Comparison of ENCODE assay signal across 10 cellular contexts in genomic region chr7:27128776-27129728, GRCh38. TPM values are rescaled to one million over a fixed set of nuclear protein-coding genes. Genes with fewer than 3 reads are reported as not detected.
DNase-seq lines count a peak whose midpoint lies in the region; ATAC-seq, FAIRE-seq and TF ChIP-seq lines count a peak whose summit lies in the region.
"Had no signal": no experiment of that assay in that cellular context is flagged by ENCODE, and none has a peak within 500 bp of the region (broad histone marks: within the 10 kb centered on the region; RNA-seq: fewer than 3 reads in every experiment).

No MANE protein-coding gene starts in this region.

- no peaks in the 10 kb centered on the region for H3K79me2 ChIP-seq in HepG2 (ENCODE audit: insufficient read depth, low read length)

- H3K79me1 ChIP-seq in IMR-90 (ENCODE audit: low read depth in 1 of 2, low read length in 2 of 2): peaks cover 29 to 50% of the 10 kb centered on the region in 2 experiments

- peaks cover 62% of the 10 kb centered on the region for H3K4me1 Mint-ChIP-seq in brain
- H3K4me1 Mint-ChIP-seq in stimulated activated memory B cell treated with anti-CD40 and anti-IgM and Interleukin-4, amounts not matched to agents 10 μg/mL and 1 μg/mL and 100 μg/mL, for 72 hours: no peaks in the 10 kb centered on the region

- no peak overlapping the region for H2BK5ac ChIP-seq in IMR-90 (ENCODE audit: low read depth, low read length, poor library complexity, severe bottlenecking)

- intact Hi-C loops in IMR-90 (cut with micrococcal nuclease) (loop anchor here (2.0 kb wide), 1 partner anchor 32 kb away; no protein-coding TSS in a partner anchor), HepG2 (cut with micrococcal nuclease; ENCODE audit: unreplicated experiment) (no loop called here)

- H2BK15ac ChIP-seq in IMR-90 (ENCODE audit: low read depth, low read length): peak overlapping the region; percentile 33; the same call in 2 of the 3 replicates

- CTCF ChIA-PET in IMR-90 (lab: Yijun Ruan, JAX) (interaction anchor here (1.0 kb wide), 1 partner anchor 18 kb away, joined by 4 read pairs; no protein-coding TSS in a partner anchor), HepG2 (lab: Yijun Ruan, JAX; ENCODE audit: low intra/inter-chr PET ratio, low total read pairs) (interaction anchor here (1.3 kb wide), 1 partner anchor 442 kb away, joined by 3 read pairs; no protein-coding TSS in a partner anchor)

- H3K4me3 Mint-ChIP-seq in brain: peak overlapping the region; percentile 58 to 71 (median 63)
- peak overlapping the region; percentile 45 for H3K4me3 Mint-ChIP-seq in stimulated activated memory B cell treated with anti-CD40 and anti-IgM and Interleukin-4, amounts not matched to agents 10 μg/mL and 1 μg/mL and 100 μg/mL, for 72 hours

- H3K27me3 Mint-ChIP-seq in brain: peaks cover 97% of the 10 kb centered on the region
- peaks cover 73% of the 10 kb centered on the region for H3K27me3 Mint-ChIP-seq in stimulated activated memory B cell treated with anti-CD40 and anti-IgM and Interleukin-4, amounts not matched to agents 10 μg/mL and 1 μg/mL and 100 μg/mL, for 72 hours

- peak overlapping the region in 2 of 5 experiments; percentile 50 to 90 for H3K27ac Mint-ChIP-seq in brain
- H3K27ac Mint-ChIP-seq in stimulated activated memory B cell treated with anti-CD40 and anti-IgM and Interleukin-4, amounts not matched to agents 10 μg/mL and 1 μg/mL and 100 μg/mL, for 72 hours: no peak overlapping the region

- no peaks in the 10 kb centered on the region for H3K27me3 ChIP-seq in IMR-90 (ENCODE audit: control insufficient read depth, insufficient read depth, low read length)
- H3K27me3 ChIP-seq in HepG2 (ENCODE audit: control insufficient read depth in 1 of 2, insufficient read depth in 2 of 2, low read length in 2 of 2): no peaks in the 10 kb centered on the region
- peaks cover 98% of the 10 kb centered on the region for H3K27me3 ChIP-seq in BE2C

- no peak overlapping the region; the same call in 1 of the 2 replicates for H2AK5ac ChIP-seq in IMR-90 (ENCODE audit: low read depth, low read length)

- H3K9ac ChIP-seq in IMR-90 (ENCODE audit: low read depth, low read length): peak overlapping the region; percentile 37
- H3K9ac ChIP-seq in HepG2 (ENCODE audit: insufficient read depth, low read depth, low read length): peak overlapping the region; percentile 81

- DNase-seq in IMR-90: no peak
- no peak for DNase-seq in HepG2 (ENCODE audit: low spot score)
- DNase-seq in BE2C: no peak
- DNase-seq in NCI-H1436 (lab: John Stamatoyannopoulos, UW): no peak
- DNase-seq: activated gamma-delta T cell; effector CD8-positive, alpha-beta T cell had no signal

- H2AFZ ChIP-seq in IMR-90 (replicated peaks; ENCODE audit: low read length, poor library complexity) (peak overlapping the region; percentile 24), HepG2 (ENCODE audit: low read length) (no peak overlapping the region)

- H3K4ac ChIP-seq in IMR-90 (ENCODE audit: low read depth, low read length): peak overlapping the region; percentile 49

- peak overlapping the region; percentile 94 for H3K23ac ChIP-seq in IMR-90 (ENCODE audit: low read depth, low read length)

- TF ChIP-seq RAD21 in IMR-90 (IDR thresholded peaks at IDR 0.05; ENCODE audit: low read length) (no peak), HepG2 (CRISPR knock-in tag; IDR thresholded peaks at IDR 0.05) (no peak)

- H4K91ac ChIP-seq in IMR-90 (ENCODE audit: insufficient read depth, low read depth, low read length): peak overlapping the region; percentile 48

- TF ChIP-seq CTCF in IMR-90 (conservative IDR thresholded peaks at IDR 0.05; ENCODE audit: low read depth, low read length) (no peak), brain (conservative IDR thresholded peaks at IDR 0.05) (no peak), HepG2 (CRISPR knock-in tag; IDR thresholded peaks at IDR 0.05) (no peak), BE2C (IDR thresholded peaks at IDR 0.05; ENCODE audit: low read depth, low read length) (no peak)

- H3K36me3 ChIP-seq in IMR-90 (ENCODE audit: control insufficient read depth, insufficient read depth, low read length): peaks cover 3% of the 10 kb centered on the region; the same call in 1 of the 2 replicates
- peaks cover 0 to 8% of the 10 kb centered on the region in 2 experiments; a peak in 1 of 5 replicates for H3K36me3 ChIP-seq in HepG2 (replicated peaks in 1 of 2; ENCODE audit: control insufficient read depth in 1 of 2, insufficient read depth in 2 of 2, low read length in 2 of 2)
- no peaks in the 10 kb centered on the region for H3K36me3 ChIP-seq in BE2C

- H4K8ac ChIP-seq in IMR-90 (ENCODE audit: low read depth in 2 of 2, low read length in 2 of 2): peak overlapping the region; percentile 45; a peak in 2 of 4 replicates

- 13% methylated on average over 5 of the region's 28 CpGs; no CpG with 5 or more reads in 1 of the 2 experiments for WGBS in IMR-90 (ENCODE audit: extremely low coverage in 2 of 2, insufficient read length in 1 of 2), 2 experiments
- 95% methylated on average over 28 of the region's 28 CpGs for WGBS in HepG2 (ENCODE audit: low lambda C conversion rate)

- TF ChIP-seq EP300 in HepG2 (IDR thresholded peaks at IDR 0.05; ENCODE audit: low read depth in 2 of 2, low read length in 2 of 2): no peak
- no peak for TF ChIP-seq EP300 in HepG2 (CRISPR knock-in tag; IDR thresholded peaks at IDR 0.05; ENCODE audit: borderline replicate concordance)

- H3K18ac ChIP-seq in IMR-90 (ENCODE audit: low read depth, low read length): peak overlapping the region; percentile 32

- peak overlapping the region; percentile 52; the same call in 1 of the 2 replicates for H3K14ac ChIP-seq in IMR-90 (replicated peaks; ENCODE audit: low read depth, low read length)

- FAIRE-seq in HepG2 (lab: Jason Lieb, UNC): no peak
- FAIRE-seq: islet of Langerhans had no signal

- H3K4me2 ChIP-seq in IMR-90 (ENCODE audit: low read depth, low read length) (peak overlapping the region; percentile 84), HepG2 (ENCODE audit: low read depth, low read length) (peak overlapping the region; percentile 75)

- no peak; the same call in 1 of the 2 replicates for TF ChIP-seq POLR2A in IMR-90 (IDR thresholded peaks at IDR 0.05; ENCODE audit: low read depth, low read length)
- TF ChIP-seq POLR2A in HepG2 (IDR thresholded peaks at IDR 0.05; ENCODE audit: insufficient read depth in 1 of 2, low read depth in 2 of 2, low read length in 2 of 2): no peak

- 0 out of 2 replicates have a peak overlapping the region, but pooled peaks have one; percentile 22 for H3K56ac ChIP-seq in IMR-90 (ENCODE audit: extremely low read depth, insufficient read depth, low read length)

- in situ Hi-C loops in IMR-90 (cut with MboI; ENCODE audit: low sequenced_read_pairs): no loop called here
- in situ Hi-C loops in HepG2 (cut with HindIII; ENCODE audit: extremely low pct_ligation_motif_present, low pct_unique_long_range_greater_than_20kb): no loop called here

- peaks cover 0 to 31% (median 7%) of the 10 kb centered on the region in 5 experiments for H3K9me3 Mint-ChIP-seq in brain
- H3K9me3 Mint-ChIP-seq in stimulated activated memory B cell treated with anti-CD40 and anti-IgM and Interleukin-4, amounts not matched to agents 10 μg/mL and 1 μg/mL and 100 μg/mL, for 72 hours: peaks cover 3% of the 10 kb centered on the region

- H3K9me1 ChIP-seq in IMR-90 (ENCODE audit: insufficient read depth, low read length): peaks cover 15% of the 10 kb centered on the region

- no peak overlapping the region for H2AK9ac ChIP-seq in IMR-90 (replicated peaks; ENCODE audit: low read depth, low read length, poor library complexity)

- ATAC-seq in IMR-90 (ENCODE audit: low read depth) (no peak), HepG2 (no peak), HG03045 (IDR thresholded peaks at IDR 0.05; ENCODE audit: unreplicated experiment) (no peak)
- ATAC-seq in stimulated activated memory B cell treated with anti-CD40 and anti-IgM and Interleukin-4, amounts not matched to agents 10 μg/mL and 1 μg/mL and 100 μg/mL, for 72 hours: no peak

- dilution Hi-C loops in IMR-90 (cut with HindIII; ENCODE audit: low sequenced_read_pairs, unreplicated experiment): no loop called here

- H4K5ac ChIP-seq in IMR-90 (ENCODE audit: low read depth, low read length): peak overlapping the region; percentile 27

- H4K20me1 ChIP-seq in IMR-90 (ENCODE audit: insufficient read depth, low read length) (no peaks in the 10 kb centered on the region), HepG2 (ENCODE audit: insufficient read depth, low read length) (no peaks in the 10 kb centered on the region)

- H3K4me3 ChIP-seq in IMR-90 (ENCODE audit: insufficient read depth, low read depth, low read length): peak overlapping the region; percentile 76
- peak overlapping the region; percentile 62 to 88 (median 69); a peak in 5 of 6 replicates for H3K4me3 ChIP-seq in HepG2 (replicated peaks in 1 of 3; ENCODE audit: insufficient read depth in 1 of 3, low read depth in 2 of 3, low read length in 3 of 3)
- H3K4me3 ChIP-seq in BE2C (ENCODE audit: low read depth, low read length): no peak overlapping the region

- peaks cover 29% of the 10 kb centered on the region for H3K4me1 ChIP-seq in IMR-90 (ENCODE audit: control insufficient read depth, insufficient read depth, low read length)
- peaks cover 90% of the 10 kb centered on the region for H3K4me1 ChIP-seq in HepG2 (ENCODE audit: insufficient read depth, low read length)
- no peaks in the 10 kb centered on the region for H3K4me1 ChIP-seq in BE2C

- BruUV-seq in IMR-90 (replicated peaks; lab: Mats Ljungman, UMichigan) (no TSS peak), HepG2 (replicated peaks; lab: Mats Ljungman, UMichigan) (TSS peak; percentile 65)

- H3K9me3 ChIP-seq in IMR-90 (ENCODE audit: control insufficient read depth, insufficient read depth, low read length) (no peaks in the 10 kb centered on the region), HepG2 (ENCODE audit: low read length) (no peaks in the 10 kb centered on the region), BE2C (no peaks in the 10 kb centered on the region)

- H3K36me3 Mint-ChIP-seq in brain: no peaks in the 10 kb centered on the region
- no peaks in the 10 kb centered on the region for H3K36me3 Mint-ChIP-seq in stimulated activated memory B cell treated with anti-CD40 and anti-IgM and Interleukin-4, amounts not matched to agents 10 μg/mL and 1 μg/mL and 100 μg/mL, for 72 hours

- 0 out of 2 replicates have a peak overlapping the region, but pooled peaks have one; percentile 21 for H2BK20ac ChIP-seq in IMR-90 (ENCODE audit: low read depth, low read length)

- peak overlapping the region; percentile 41 for H3K27ac ChIP-seq in IMR-90 (ENCODE audit: insufficient read depth, low read length)
- H3K27ac ChIP-seq in HepG2 (ENCODE audit: extremely low read length, insufficient read depth, low read length): no peak overlapping the region

- POLR2A ChIA-PET in IMR-90 (lab: Charles Lee; ENCODE audit: unreplicated experiment): no interaction called here
- POLR2A ChIA-PET in HepG2 (lab: Yijun Ruan, JAX): interaction anchor here (0.9 to 1.2 kb wide), 2 partner anchors 8 to 33 kb away, joined by 3 read pairs; partner anchors contain the start of gene HOXA1

- H2BK120ac ChIP-seq in IMR-90 (ENCODE audit: low read depth, low read length): peak overlapping the region; percentile 58

RNA-seq across cellular contexts. Expression of gene HOXA4, which starts 1.5 kb away (rescaled TPM):
- total RNA-seq in IMR-90 (2012; rRNA removed): 0.36 and 1.1 TPM in 2 replicates
- polyA plus RNA-seq in IMR-90 (2012; rRNA removed): 7.2 and 8.0 TPM in 2 replicates
- 4.3 and 5.1 TPM in 2 replicates for polyA plus RNA-seq in IMR-90 (2012; cell fraction: cytosol; rRNA removed)
- polyA plus RNA-seq in IMR-90 (2012; cell fraction: nucleus; rRNA removed; ENCODE audit: low replicate concordance): 4.5 and 16.6 TPM in 2 replicates
- 1.1 TPM for polyA plus RNA-seq in brain (ENCODE audit: insufficient read depth, low read depth, low replicate concordance)
- total RNA-seq in HepG2 (2016; rRNA removed; fragmentation: Illumina TruSeq; extraction: Trizol): 1.8 and 2.4 TPM in 2 replicates
- total RNA-seq in HepG2 (2016; cell fraction: cytosol; rRNA removed; fragmentation: Illumina TruSeq; extraction: Trizol; ENCODE audit: low read depth): 2.0 and 2.2 TPM in 2 replicates
- total RNA-seq in HepG2 (2016; cell fraction: insoluble cytoplasmic fraction; rRNA removed; fragmentation: Illumina TruSeq; extraction: Trizol): 1.0 and 2.0 TPM in 2 replicates
- 2.9 and 3.2 TPM in 2 replicates for total RNA-seq in HepG2 (2016; cell fraction: membrane; rRNA removed; fragmentation: Illumina TruSeq; extraction: Trizol)
- total RNA-seq in HepG2 (2016; cell fraction: nucleus; rRNA removed; fragmentation: Illumina TruSeq; extraction: Trizol): 0.53 and 1.8 TPM in 2 replicates
- polyA plus RNA-seq in HepG2 (2011; rRNA removed): 4.3 and 5.4 TPM in 2 replicates
- 4.7 and 6.2 TPM in 2 replicates for polyA plus RNA-seq in HepG2 (2011; cell fraction: cytosol; rRNA removed)
- polyA plus RNA-seq in HepG2 (2011; cell fraction: nucleus; rRNA removed): 5.3 and 5.5 TPM in 2 replicates
- polyA plus RNA-seq in HepG2 (2012): 5.2 and 7.3 TPM in 2 replicates
- 7.9 and 8.8 TPM in 2 replicates for polyA plus RNA-seq in HepG2 (2016; cell fraction: cytosol; fragmentation: Illumina TruSeq; extraction: Trizol; ENCODE audit: low read depth)
- polyA plus RNA-seq in HepG2 (2016; cell fraction: insoluble cytoplasmic fraction; fragmentation: Illumina TruSeq; extraction: Trizol; ENCODE audit: low read depth): 7.2 and 9.1 TPM in 2 replicates
- polyA plus RNA-seq in HepG2 (2016; cell fraction: membrane; fragmentation: Illumina TruSeq; extraction: Trizol; ENCODE audit: low read depth): 10.6 and 13.1 TPM in 2 replicates
- polyA plus RNA-seq in HepG2 (2016; cell fraction: nucleus; fragmentation: Illumina TruSeq; extraction: Trizol; ENCODE audit: insufficient read depth, low read depth): 9.4 and 10.8 TPM in 2 replicates
- 0.56 and 2.4 TPM in 2 replicates for polyA minus RNA-seq in HepG2 (2011; rRNA and poly(A)+ RNA removed; ENCODE audit: low replicate concordance)
- 1.7 and 2.3 TPM in 2 replicates for polyA minus RNA-seq in HepG2 (2011; cell fraction: cytosol; rRNA and poly(A)+ RNA removed)
- polyA minus RNA-seq in HepG2 (2011; cell fraction: nucleus; rRNA and poly(A)+ RNA removed): 1.4 and 2.7 TPM in 2 replicates
- not detected for polyA plus RNA-seq in BE2C (2012; ENCODE audit: insufficient read depth, insufficient read length, low read depth)

RNA-seq across cellular contexts. Expression of gene HOXA5, which starts 14.4 kb away (rescaled TPM):
- total RNA-seq in IMR-90 (2012; rRNA removed) (19.9 and 23.9 TPM in 2 replicates), HepG2 (2016; rRNA removed; fragmentation: Illumina TruSeq; extraction: Trizol) (3.2 and 3.9 TPM in 2 replicates)
- polyA plus RNA-seq in IMR-90 (2012; rRNA removed) (28.1 and 29.4 TPM in 2 replicates), brain (ENCODE audit: insufficient read depth, low read depth, low replicate concordance) (25.3 TPM), HepG2 (2011; rRNA removed) (3.6 and 4.0 TPM in 2 replicates)
- 27.6 and 56.3 TPM in 2 replicates for polyA plus RNA-seq in IMR-90 (2012; cell fraction: cytosol; rRNA removed)
- 34.9 and 41.0 TPM in 2 replicates for polyA plus RNA-seq in IMR-90 (2012; cell fraction: nucleus; rRNA removed; ENCODE audit: low replicate concordance)
- 0.71 and 0.97 TPM in 2 replicates for total RNA-seq in HepG2 (2016; cell fraction: cytosol; rRNA removed; fragmentation: Illumina TruSeq; extraction: Trizol; ENCODE audit: low read depth)
- total RNA-seq in HepG2 (2016; cell fraction: insoluble cytoplasmic fraction; rRNA removed; fragmentation: Illumina TruSeq; extraction: Trizol): 3.0 TPM in 2 replicates
- 2.1 and 3.2 TPM in 2 replicates for total RNA-seq in HepG2 (2016; cell fraction: membrane; rRNA removed; fragmentation: Illumina TruSeq; extraction: Trizol)
- 2.1 and 4.1 TPM in 2 replicates for total RNA-seq in HepG2 (2016; cell fraction: nucleus; rRNA removed; fragmentation: Illumina TruSeq; extraction: Trizol)
- polyA plus RNA-seq in HepG2 (2011; cell fraction: cytosol; rRNA removed): 2.0 TPM in 2 replicates
- 4.0 and 4.1 TPM in 2 replicates for polyA plus RNA-seq in HepG2 (2011; cell fraction: nucleus; rRNA removed)
- 2.3 TPM in 2 replicates for polyA plus RNA-seq in HepG2 (2012)
- polyA plus RNA-seq in HepG2 (2016; cell fraction: cytosol; fragmentation: Illumina TruSeq; extraction: Trizol; ENCODE audit: low read depth): 0.70 and 1.1 TPM in 2 replicates
- 4.1 and 4.3 TPM in 2 replicates for polyA plus RNA-seq in HepG2 (2016; cell fraction: insoluble cytoplasmic fraction; fragmentation: Illumina TruSeq; extraction: Trizol; ENCODE audit: low read depth)
- 2.2 and 2.8 TPM in 2 replicates for polyA plus RNA-seq in HepG2 (2016; cell fraction: membrane; fragmentation: Illumina TruSeq; extraction: Trizol; ENCODE audit: low read depth)
- 6.4 and 8.6 TPM in 2 replicates for polyA plus RNA-seq in HepG2 (2016; cell fraction: nucleus; fragmentation: Illumina TruSeq; extraction: Trizol; ENCODE audit: insufficient read depth, low read depth)
- 0.98 and 2.8 TPM in 2 replicates for polyA minus RNA-seq in HepG2 (2011; rRNA and poly(A)+ RNA removed; ENCODE audit: low replicate concordance)
- 1.1 and 2.2 TPM in 2 replicates for polyA minus RNA-seq in HepG2 (2011; cell fraction: cytosol; rRNA and poly(A)+ RNA removed)
- 2.7 and 3.4 TPM in 2 replicates for polyA minus RNA-seq in HepG2 (2011; cell fraction: nucleus; rRNA and poly(A)+ RNA removed)
- polyA plus RNA-seq in BE2C (2012; ENCODE audit: insufficient read depth, insufficient read length, low read depth): not detected

RNA-seq across cellular contexts. Expression of gene HOXA6, which starts 18.5 kb away (rescaled TPM):
- total RNA-seq in IMR-90 (2012; rRNA removed) (1.4 and 1.7 TPM in 2 replicates), HepG2 (2016; rRNA removed; fragmentation: Illumina TruSeq; extraction: Trizol) (0.95 and 1.3 TPM in 2 replicates)
- polyA plus RNA-seq in IMR-90 (2012; rRNA removed) (1.8 and 2.1 TPM in 2 replicates), brain (ENCODE audit: insufficient read depth, low read depth, low replicate concordance) (14.9 TPM), HepG2 (2011; rRNA removed) (0.68 and 1.5 TPM in 2 replicates)
- 0.50 and 1.7 TPM in 2 replicates for polyA plus RNA-seq in IMR-90 (2012; cell fraction: cytosol; rRNA removed)
- polyA plus RNA-seq in IMR-90 (2012; cell fraction: nucleus; rRNA removed; ENCODE audit: low replicate concordance): 3.9 and 5.3 TPM in 2 replicates
- total RNA-seq in HepG2 (2016; cell fraction: cytosol; rRNA removed; fragmentation: Illumina TruSeq; extraction: Trizol; ENCODE audit: low read depth): 0.71 TPM in 1 of 2 replicates, not detected in the other
- 0.79 and 1.2 TPM in 2 replicates for total RNA-seq in HepG2 (2016; cell fraction: insoluble cytoplasmic fraction; rRNA removed; fragmentation: Illumina TruSeq; extraction: Trizol)
- total RNA-seq in HepG2 (2016; cell fraction: membrane; rRNA removed; fragmentation: Illumina TruSeq; extraction: Trizol): 0.41 and 0.65 TPM in 2 replicates
- total RNA-seq in HepG2 (2016; cell fraction: nucleus; rRNA removed; fragmentation: Illumina TruSeq; extraction: Trizol): 1.1 and 3.7 TPM in 2 replicates
- polyA plus RNA-seq in HepG2 (2011; cell fraction: cytosol; rRNA removed): 0.38 and 0.74 TPM in 2 replicates
- 4.3 and 4.7 TPM in 2 replicates for polyA plus RNA-seq in HepG2 (2011; cell fraction: nucleus; rRNA removed)
- polyA plus RNA-seq in HepG2 (2012): 0.47 and 0.68 TPM in 2 replicates
- polyA plus RNA-seq in HepG2 (2016; cell fraction: cytosol; fragmentation: Illumina TruSeq; extraction: Trizol; ENCODE audit: low read depth): 0.18 TPM in 1 of 2 replicates, not detected in the other
- 0.94 and 0.99 TPM in 2 replicates for polyA plus RNA-seq in HepG2 (2016; cell fraction: insoluble cytoplasmic fraction; fragmentation: Illumina TruSeq; extraction: Trizol; ENCODE audit: low read depth)
- 0.22 TPM in 1 of 2 replicates, not detected in the other for polyA plus RNA-seq in HepG2 (2016; cell fraction: membrane; fragmentation: Illumina TruSeq; extraction: Trizol; ENCODE audit: low read depth)
- polyA plus RNA-seq in HepG2 (2016; cell fraction: nucleus; fragmentation: Illumina TruSeq; extraction: Trizol; ENCODE audit: insufficient read depth, low read depth): 3.5 and 4.1 TPM in 2 replicates
- polyA minus RNA-seq in HepG2 (2011; rRNA and poly(A)+ RNA removed; ENCODE audit: low replicate concordance): 1.2 and 2.5 TPM in 2 replicates
- polyA minus RNA-seq in HepG2 (2011; cell fraction: cytosol; rRNA and poly(A)+ RNA removed): 0.79 TPM in 1 of 2 replicates, not detected in the other
- 2.1 and 3.0 TPM in 2 replicates for polyA minus RNA-seq in HepG2 (2011; cell fraction: nucleus; rRNA and poly(A)+ RNA removed)
- not detected for polyA plus RNA-seq in BE2C (2012; ENCODE audit: insufficient read depth, insufficient read length, low read depth)

RNA-seq across cellular contexts. Expression of gene HOXA3, which starts 23.3 kb away (rescaled TPM):
- total RNA-seq in IMR-90 (2012; rRNA removed): 0.83 and 0.90 TPM in 2 replicates
- polyA plus RNA-seq in IMR-90 (2012; rRNA removed): 5.4 and 8.8 TPM in 2 replicates
- 4.3 and 8.1 TPM in 2 replicates for polyA plus RNA-seq in IMR-90 (2012; cell fraction: cytosol; rRNA removed)
- polyA plus RNA-seq in IMR-90 (2012; cell fraction: nucleus; rRNA removed; ENCODE audit: low replicate concordance): 17.8 and 28.7 TPM in 2 replicates
- polyA plus RNA-seq in brain (ENCODE audit: insufficient read depth, low read depth, low replicate concordance): 2.0 TPM
- total RNA-seq in HepG2 (2016; rRNA removed; fragmentation: Illumina TruSeq; extraction: Trizol): 2.1 and 2.9 TPM in 2 replicates
- total RNA-seq in HepG2 (2016; cell fraction: cytosol; rRNA removed; fragmentation: Illumina TruSeq; extraction: Trizol; ENCODE audit: low read depth): 0.51 and 0.71 TPM in 2 replicates
- 1.7 and 2.6 TPM in 2 replicates for total RNA-seq in HepG2 (2016; cell fraction: insoluble cytoplasmic fraction; rRNA removed; fragmentation: Illumina TruSeq; extraction: Trizol)
- 1.6 and 1.9 TPM in 2 replicates for total RNA-seq in HepG2 (2016; cell fraction: membrane; rRNA removed; fragmentation: Illumina TruSeq; extraction: Trizol)
- 3.5 and 4.8 TPM in 2 replicates for total RNA-seq in HepG2 (2016; cell fraction: nucleus; rRNA removed; fragmentation: Illumina TruSeq; extraction: Trizol)
- 4.3 and 4.6 TPM in 2 replicates for polyA plus RNA-seq in HepG2 (2011; rRNA removed)
- polyA plus RNA-seq in HepG2 (2011; cell fraction: cytosol; rRNA removed): 1.3 and 1.5 TPM in 2 replicates
- 12.3 and 16.6 TPM in 2 replicates for polyA plus RNA-seq in HepG2 (2011; cell fraction: nucleus; rRNA removed)
- polyA plus RNA-seq in HepG2 (2012): 3.8 and 6.3 TPM in 2 replicates
- polyA plus RNA-seq in HepG2 (2016; cell fraction: cytosol; fragmentation: Illumina TruSeq; extraction: Trizol; ENCODE audit: low read depth): 0.74 and 0.97 TPM in 2 replicates
- 4.9 and 6.7 TPM in 2 replicates for polyA plus RNA-seq in HepG2 (2016; cell fraction: insoluble cytoplasmic fraction; fragmentation: Illumina TruSeq; extraction: Trizol; ENCODE audit: low read depth)
- polyA plus RNA-seq in HepG2 (2016; cell fraction: membrane; fragmentation: Illumina TruSeq; extraction: Trizol; ENCODE audit: low read depth): 3.4 TPM in 2 replicates
- 26.3 and 26.9 TPM in 2 replicates for polyA plus RNA-seq in HepG2 (2016; cell fraction: nucleus; fragmentation: Illumina TruSeq; extraction: Trizol; ENCODE audit: insufficient read depth, low read depth)
- polyA minus RNA-seq in HepG2 (2011; rRNA and poly(A)+ RNA removed; ENCODE audit: low replicate concordance): 1.7 TPM in 1 of 2 replicates, not detected in the other
- 0.88 and 1.1 TPM in 2 replicates for polyA minus RNA-seq in HepG2 (2011; cell fraction: cytosol; rRNA and poly(A)+ RNA removed)
- 2.2 and 4.6 TPM in 2 replicates for polyA minus RNA-seq in HepG2 (2011; cell fraction: nucleus; rRNA and poly(A)+ RNA removed)
- polyA plus RNA-seq in BE2C (2012; ENCODE audit: insufficient read depth, insufficient read length, low read depth): not detected

RNA-seq across cellular contexts. Expression of gene HOXA2, which starts 26.6 kb away (rescaled TPM):
- 1.6 and 1.7 TPM in 2 replicates for total RNA-seq in IMR-90 (2012; rRNA removed)
- 2.4 and 3.9 TPM in 2 replicates for polyA plus RNA-seq in IMR-90 (2012; rRNA removed)
- 0.93 and 1.8 TPM in 2 replicates for polyA plus RNA-seq in IMR-90 (2012; cell fraction: cytosol; rRNA removed)
- polyA plus RNA-seq in IMR-90 (2012; cell fraction: nucleus; rRNA removed; ENCODE audit: low replicate concordance): 5.2 and 14.9 TPM in 2 replicates
- not detected for polyA plus RNA-seq in brain (ENCODE audit: insufficient read depth, low read depth, low replicate concordance)
- total RNA-seq in HepG2 (2016; rRNA removed; fragmentation: Illumina TruSeq; extraction: Trizol): 0.22 TPM in 1 of 2 replicates, not detected in the other
- total RNA-seq in HepG2 (2016; cell fraction: cytosol; rRNA removed; fragmentation: Illumina TruSeq; extraction: Trizol; ENCODE audit: low read depth): 0.10 and 0.35 TPM in 2 replicates
- total RNA-seq in HepG2 (2016; cell fraction: insoluble cytoplasmic fraction; rRNA removed; fragmentation: Illumina TruSeq; extraction: Trizol): 0.15 TPM in 1 of 2 replicates, not detected in the other
- total RNA-seq in HepG2 (2016; cell fraction: membrane; rRNA removed; fragmentation: Illumina TruSeq; extraction: Trizol): 0.09 and 0.17 TPM in 2 replicates
- 0.63 and 1.3 TPM in 2 replicates for total RNA-seq in HepG2 (2016; cell fraction: nucleus; rRNA removed; fragmentation: Illumina TruSeq; extraction: Trizol)
- polyA plus RNA-seq in HepG2 (2011; rRNA removed): 0.20 and 0.29 TPM in 2 replicates
- 0.03 and 0.08 TPM in 2 replicates for polyA plus RNA-seq in HepG2 (2011; cell fraction: cytosol; rRNA removed)
- polyA plus RNA-seq in HepG2 (2011; cell fraction: nucleus; rRNA removed): 1.1 and 1.3 TPM in 2 replicates
- 0.21 and 0.27 TPM in 2 replicates for polyA plus RNA-seq in HepG2 (2012)
- 0.12 and 0.16 TPM in 2 replicates for polyA plus RNA-seq in HepG2 (2016; cell fraction: cytosol; fragmentation: Illumina TruSeq; extraction: Trizol; ENCODE audit: low read depth)
- polyA plus RNA-seq in HepG2 (2016; cell fraction: insoluble cytoplasmic fraction; fragmentation: Illumina TruSeq; extraction: Trizol; ENCODE audit: low read depth): 0.15 and 0.48 TPM in 2 replicates
- 0.23 and 0.26 TPM in 2 replicates for polyA plus RNA-seq in HepG2 (2016; cell fraction: membrane; fragmentation: Illumina TruSeq; extraction: Trizol; ENCODE audit: low read depth)
- polyA plus RNA-seq in HepG2 (2016; cell fraction: nucleus; fragmentation: Illumina TruSeq; extraction: Trizol; ENCODE audit: insufficient read depth, low read depth): 2.9 and 3.3 TPM in 2 replicates
- polyA minus RNA-seq in HepG2 (2011; rRNA and poly(A)+ RNA removed; ENCODE audit: low replicate concordance): 0.24 TPM in 1 of 2 replicates, not detected in the other
- not detected in 2 replicates for polyA minus RNA-seq in HepG2 (2011; cell fraction: cytosol; rRNA and poly(A)+ RNA removed)
- 1.5 and 1.9 TPM in 2 replicates for polyA minus RNA-seq in HepG2 (2011; cell fraction: nucleus; rRNA and poly(A)+ RNA removed)
- not detected for polyA plus RNA-seq in BE2C (2012; ENCODE audit: insufficient read depth, insufficient read length, low read depth)
